In genomic region chr3:16150285-16150684, GRCh38 we compare ENCODE assay signal across 15 cellular contexts. TPM values are rescaled to one million over a fixed set of nuclear protein-coding genes. Genes with fewer than 3 reads are reported as not detected.
DNase-seq lines count a peak whose midpoint lies in the region; ATAC-seq and TF ChIP-seq lines count a peak whose summit lies in the region.
"Had no signal": no experiment of that assay in that cellular context is flagged by ENCODE, and none has a peak within 500 bp of the region (broad histone marks: within the 10 kb centered on the region; RNA-seq: fewer than 3 reads in every experiment).

No MANE protein-coding gene starts in this region.

- H2AFZ ChIP-seq in H9 (ENCODE audit: low read length): no peak overlapping the region

- no peak for TF ChIP-seq EP300 in gastroesophageal sphincter (IDR thresholded peaks at IDR 0.05)

- H3K27ac ChIP-seq in H9 (ENCODE audit: insufficient read length, low read depth, low read length): no peak overlapping the region
- H3K27ac ChIP-seq in gastroesophageal sphincter: peak overlapping the region in 3 of 4 donors; percentile 29 to 55 (median 45)
- H3K27ac ChIP-seq in tibial artery: peak overlapping the region; percentile 31 to 52

- H2BK12ac ChIP-seq in H9 (ENCODE audit: insufficient read length, low read depth, low read length): no peak overlapping the region

- H3K4me1 Mint-ChIP-seq in H9: no peaks in the 10 kb centered on the region
- no peaks in the 10 kb centered on the region for H3K4me1 Mint-ChIP-seq in WTC11
- H3K4me1 Mint-ChIP-seq: B cell had no signal

- H3K9ac ChIP-seq in H9 (ENCODE audit: extremely low read depth, insufficient read length, low read length): no peak overlapping the region

- H3K4me3 Mint-ChIP-seq in H9 (no peak overlapping the region), WTC11 (no peak overlapping the region)
- H3K4me3 Mint-ChIP-seq: B cell; CD4-positive, alpha-beta T cell had no signal

- H4K91ac ChIP-seq in H9 (ENCODE audit: insufficient read length, low read depth, low read length): no peak overlapping the region

- H3K9me3 Mint-ChIP-seq in H9 (peaks cover 9% of the 10 kb centered on the region in 2 experiments; a peak in 4 of 5 replicates), WTC11 (peaks cover 46% of the 10 kb centered on the region)

- H4K20me1 ChIP-seq in H9 (ENCODE audit: control insufficient read depth, insufficient read depth, insufficient read length): no peaks in the 10 kb centered on the region

- H2AK5ac ChIP-seq in H9 (ENCODE audit: insufficient read length, low read length): no peak overlapping the region

- peak; percentile 72 for ATAC-seq in WTC11
- ATAC-seq in gastroesophageal sphincter: no peak
- ATAC-seq in HG03378 (IDR thresholded peaks at IDR 0.05; ENCODE audit: unreplicated experiment): no peak
- ATAC-seq in HG03342 (IDR thresholded peaks at IDR 0.05; ENCODE audit: unreplicated experiment): no peak

- H3K4me2 ChIP-seq in H9 (ENCODE audit: insufficient read depth, insufficient read length, low read length): no peak overlapping the region

- H3K36me3 ChIP-seq in gastroesophageal sphincter: no peaks in the 10 kb centered on the region
- no peaks in the 10 kb centered on the region for H3K36me3 ChIP-seq in tibial artery

- TF ChIP-seq POLR2A in gastroesophageal sphincter (IDR thresholded peaks at IDR 0.05): no peak

- no peak overlapping the region for H4K5ac ChIP-seq in H9 (ENCODE audit: insufficient read length, low read depth, low read length)

- CTCF ChIA-PET in WTC11 (lab: Charles Lee): no interaction called here

- TF ChIP-seq CTCF in H9 (conservative IDR thresholded peaks at IDR 0.05): peak; percentile 31; the same call in 2 of the 3 replicates
- TF ChIP-seq CTCF in WTC11 (IDR thresholded peaks at IDR 0.05): no peak
- TF ChIP-seq CTCF in gastroesophageal sphincter (IDR thresholded peaks at IDR 0.05): no peak
- TF ChIP-seq CTCF in tibial artery (IDR thresholded peaks at IDR 0.05): no peak

- no peak for DNase-seq in H9
- no peak for DNase-seq in WTC11 (ENCODE audit: low spot score)
- DNase-seq in tibial artery: no peak
- no peak for DNase-seq in NCI-H1417 treated with DMSO at 0.1 percent for 48 hours (lab: John Stamatoyannopoulos, UW)
- DNase-seq: ACHN; Calu3; CD4-positive, alpha-beta T cell; DMS79 treated with DMSO at 0.1 percent for 48 hours; NCI-H1048; NCI-H345; NCI-H526 treated with DMSO at 0.1 percent for 48 hours had no signal

- no peak overlapping the region for H2BK15ac ChIP-seq in H9 (ENCODE audit: low read depth, low read length)

- H3K9me3 ChIP-seq in H9 (ENCODE audit: control insufficient read depth, low read depth, low read length): no peaks in the 10 kb centered on the region
- H3K9me3 ChIP-seq in gastroesophageal sphincter: no peaks in the 10 kb centered on the region
- H3K9me3 ChIP-seq in tibial artery: no peaks in the 10 kb centered on the region

- no peak overlapping the region for H3K56ac ChIP-seq in H9 (ENCODE audit: insufficient read length, low read depth, low read length)

- H2BK120ac ChIP-seq in H9 (ENCODE audit: low read depth, low read length, poor library complexity, severe bottlenecking): no peak overlapping the region

- no CpG with 5 or more reads among the region's 1 CpG for WGBS in H9 (ENCODE audit: extremely low coverage, insufficient read length, low lambda C conversion rate)
- 100% methylated on average over 1 of the region's 1 CpG for WGBS in gastroesophageal sphincter (ENCODE audit: low coverage in 1 of 2), 2 donors

- no peak overlapping the region for H3K4me3 ChIP-seq in gastroesophageal sphincter
- no peak overlapping the region for H3K4me3 ChIP-seq in tibial artery

- H3K27me3 Mint-ChIP-seq in H9 (ENCODE audit: low read depth) (peaks cover 4% of the 10 kb centered on the region), WTC11 (ENCODE audit: low read depth) (peaks cover 14% of the 10 kb centered on the region)

- H3T11ph ChIP-seq in H9 (ENCODE audit: low read length): no peak overlapping the region

- H3K36me3 Mint-ChIP-seq in H9 (ENCODE audit: insufficient read depth in 1 of 3, low read depth in 3 of 3) (peaks cover 0 to 3% (median 2%) of the 10 kb centered on the region in 3 experiments; a peak in 3 of 7 replicates), WTC11 (no peaks in the 10 kb centered on the region)

- no peak overlapping the region for H3K23ac ChIP-seq in H9 (ENCODE audit: insufficient read length, low read depth, low read length)

- H3K27me3 ChIP-seq in H9 (ENCODE audit: insufficient read depth, low read length) (no peaks in the 10 kb centered on the region), gastroesophageal sphincter (no peaks in the 10 kb centered on the region), tibial artery (no peaks in the 10 kb centered on the region)

- H3K4me1 ChIP-seq in H9 (ENCODE audit: insufficient read depth, low read length) (no peaks in the 10 kb centered on the region), gastroesophageal sphincter (peaks cover 0 to 28% (median 2%) of the 10 kb centered on the region in 3 donors), tibial artery (peaks cover 0 to 6% (median 0%) of the 10 kb centered on the region in 4 donors)

- H3K14ac ChIP-seq in H9 (ENCODE audit: insufficient read depth, low read length): no peak overlapping the region

- H2BK5ac ChIP-seq in H9 (ENCODE audit: insufficient read length, low read length): no peak overlapping the region

- no peak overlapping the region for H4K8ac ChIP-seq in H9 (replicated peaks; ENCODE audit: insufficient read length, low read depth, low read length)

- H3K23me2 ChIP-seq in H9 (ENCODE audit: insufficient read length, low read depth, low read length, poor library complexity, severe bottlenecking): no peaks in the 10 kb centered on the region

- POLR2A ChIA-PET in WTC11 (lab: Charles Lee): no interaction called here

- no peaks in the 10 kb centered on the region for H3K79me1 ChIP-seq in H9 (ENCODE audit: insufficient read depth, low read depth, low read length, poor library complexity, severe bottlenecking)

- H3K18ac ChIP-seq in H9 (ENCODE audit: insufficient read length, low read depth, low read length): no peak overlapping the region

- H3K4ac ChIP-seq in H9 (ENCODE audit: low read depth, low read length): no peak overlapping the region

- no peaks in the 10 kb centered on the region for H3K79me2 ChIP-seq in H9 (ENCODE audit: insufficient read depth, low read length)

- no peak overlapping the region for H2BK20ac ChIP-seq in H9 (ENCODE audit: low read depth, low read length, poor library complexity, severe bottlenecking)

- intact Hi-C loops in tibial artery (cut with DNase I; ENCODE audit: low total_unique reads): no loop called here

- H3K27ac Mint-ChIP-seq in H9 (no peak overlapping the region), WTC11 (no peak overlapping the region)
- H3K27ac Mint-ChIP-seq: B cell; CD4-positive, alpha-beta T cell had no signal

TF ChIP-seq in WTC11, 78 proteins besides CTCF, POLR2A, EP300 and RAD21 (continues in another document):
- no peak for TF ChIP-seq NFYB (CRISPR knock-in tag; conservative IDR thresholded peaks at IDR 0.05; ENCODE audit: low read depth)
- no peak for TF ChIP-seq PRRX2 (CRISPR knock-in tag; IDR thresholded peaks at IDR 0.05)
- TF ChIP-seq, protein P1, sequence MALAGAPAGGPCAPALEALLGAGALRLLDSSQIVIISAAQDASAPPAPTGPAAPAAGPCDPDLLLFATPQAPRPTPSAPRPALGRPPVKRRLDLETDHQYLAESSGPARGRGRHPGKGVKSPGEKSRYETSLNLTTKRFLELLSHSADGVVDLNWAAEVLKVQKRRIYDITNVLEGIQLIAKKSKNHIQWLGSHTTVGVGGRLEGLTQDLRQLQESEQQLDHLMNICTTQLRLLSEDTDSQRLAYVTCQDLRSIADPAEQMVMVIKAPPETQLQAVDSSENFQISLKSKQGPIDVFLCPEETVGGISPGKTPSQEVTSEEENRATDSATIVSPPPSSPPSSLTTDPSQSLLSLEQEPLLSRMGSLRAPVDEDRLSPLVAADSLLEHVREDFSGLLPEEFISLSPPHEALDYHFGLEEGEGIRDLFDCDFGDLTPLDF (CRISPR knock-in tag; IDR thresholded peaks at IDR 0.05): no peak
- TF ChIP-seq, protein P2, sequence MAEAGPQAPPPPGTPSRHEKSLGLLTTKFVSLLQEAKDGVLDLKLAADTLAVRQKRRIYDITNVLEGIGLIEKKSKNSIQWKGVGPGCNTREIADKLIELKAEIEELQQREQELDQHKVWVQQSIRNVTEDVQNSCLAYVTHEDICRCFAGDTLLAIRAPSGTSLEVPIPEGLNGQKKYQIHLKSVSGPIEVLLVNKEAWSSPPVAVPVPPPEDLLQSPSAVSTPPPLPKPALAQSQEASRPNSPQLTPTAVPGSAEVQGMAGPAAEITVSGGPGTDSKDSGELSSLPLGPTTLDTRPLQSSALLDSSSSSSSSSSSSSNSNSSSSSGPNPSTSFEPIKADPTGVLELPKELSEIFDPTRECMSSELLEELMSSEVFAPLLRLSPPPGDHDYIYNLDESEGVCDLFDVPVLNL (CRISPR knock-in tag; IDR thresholded peaks at IDR 0.05; ENCODE audit: borderline replicate concordance, low read depth): no peak
- TF ChIP-seq ZNF263 (CRISPR knock-in tag; IDR thresholded peaks at IDR 0.05; ENCODE audit: low read depth): no peak
- TF ChIP-seq HMGA2 (CRISPR knock-in tag; IDR thresholded peaks at IDR 0.05): no peak

RNA-seq across cellular contexts. Expression of gene GALNT15, which starts 24.2 kb away (rescaled TPM):
- 0.04 TPM in 1 of 2 replicates, not detected in the other for total RNA-seq in H9 (2021)
- total RNA-seq in WTC11 (2021): 0.15 to 0.21 TPM (median 0.18 TPM) in 3 replicates
- 100 to 1,000 TPM in 3 of 4 donors, 10 to 100 TPM in 1; 75.4 to 297 (median 134) TPM for total RNA-seq in gastroesophageal sphincter
- total RNA-seq: B cell; Calu3; CD4-positive, alpha-beta T cell had no signal

Comparison
In these comparisons a context has a peak if more than half of its experiments do, and no peak if none do; other contexts are left out.
1. RNA of gene GALNT15, which starts 24.2 kb away (total RNA-seq): 75.4 to 297 TPM in gastroesophageal sphincter; 0.15 to 0.21 TPM in WTC11 and 0.04 TPM in H9; every median in the first group is over 10 times any median in the second.